14 cellular contexts compared by ENCODE assay signal in the genomic region with DNA sequence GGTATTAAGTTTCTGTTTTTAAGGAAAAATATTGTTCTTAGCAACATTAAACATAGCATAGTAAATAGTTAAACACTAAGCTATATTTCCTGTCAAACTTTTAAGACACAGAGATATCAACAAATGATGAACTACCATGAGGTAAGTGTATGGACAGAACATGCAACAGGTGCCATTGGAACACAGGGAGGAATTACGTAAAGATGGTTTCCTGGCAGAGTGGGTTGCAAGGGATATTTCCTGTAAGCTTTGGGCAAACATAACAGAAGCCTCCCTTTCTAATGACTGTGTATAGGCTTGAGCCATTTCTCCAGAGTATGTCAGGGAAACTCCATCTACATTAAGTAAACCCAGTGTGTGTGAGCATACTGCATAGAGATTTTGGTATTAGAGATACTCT. TPM values are rescaled to one million over a fixed set of nuclear protein-coding genes. Genes with fewer than 3 reads are reported as not detected.
DNase-seq lines count a peak whose midpoint lies in the region; TF ChIP-seq lines count a peak whose summit lies in the region.
"Had no signal": no experiment of that assay in that cellular context is flagged by ENCODE, and none has a peak within 500 bp of the region (broad histone marks: within the 10 kb centered on the region; RNA-seq: fewer than 3 reads in every experiment).

No MANE protein-coding gene starts in this region.

- H3K27ac ChIP-seq in HL-60 (replicated peaks) = peak overlapping the region; percentile 78
- no peak overlapping the region for H3K27ac ChIP-seq in neural progenitor cell
- H3K27ac ChIP-seq: BLaER1 had no signal

- H3K27me3 Mint-ChIP-seq in neural progenitor cell (ENCODE audit: insufficient read depth, low read depth) = no peaks in the 10 kb centered on the region
- H3K27me3 Mint-ChIP-seq: CD4-positive, alpha-beta T cell; IgD-negative memory B cell had no signal

- H3K4me2 ChIP-seq in neural progenitor cell = no peak overlapping the region
- H3K4me2 ChIP-seq: BLaER1 had no signal

- no peak overlapping the region for H3K4me3 ChIP-seq in HL-60 (replicated peaks; ENCODE audit: insufficient read depth, low read length)
- no peak overlapping the region for H3K4me3 ChIP-seq in neural progenitor cell
- H3K4me3 ChIP-seq: BLaER1 had no signal

- H2AFZ ChIP-seq in neural progenitor cell (replicated peaks) = peak overlapping the region; percentile 1

- H3K27ac Mint-ChIP-seq in neural progenitor cell = no peak overlapping the region
- H3K27ac Mint-ChIP-seq: CD4-positive, alpha-beta T cell; IgD-negative memory B cell had no signal

- H3K9me3 ChIP-seq in neural progenitor cell (ENCODE audit: low read depth) = no peaks in the 10 kb centered on the region
- H3K9me3 ChIP-seq: BLaER1 had no signal

- H3K4me1 Mint-ChIP-seq in neural progenitor cell = no peaks in the 10 kb centered on the region

- no peak overlapping the region for H3K4me3 Mint-ChIP-seq in neural progenitor cell
- H3K4me3 Mint-ChIP-seq: CD4-positive, alpha-beta T cell; IgD-negative memory B cell had no signal

- no peaks in the 10 kb centered on the region for H4K20me1 ChIP-seq in neural progenitor cell (ENCODE audit: low read depth)
- H4K20me1 ChIP-seq: BLaER1 had no signal

- peaks cover 3% of the 10 kb centered on the region for H3K4me1 ChIP-seq in neural progenitor cell

- peaks cover 5% of the 10 kb centered on the region for H3F3A ChIP-seq in neural progenitor cell (ENCODE audit: low read depth)

- DNase-seq in AML-193 (lab: John Stamatoyannopoulos, UW) (peak; percentile 42 to 50), GF-D8 (lab: John Stamatoyannopoulos, UW) (peak; percentile 81), HL-60 (ENCODE audit: low read depth in 1 of 2, low spot score in 1 of 2) (peak in 1 of 2 experiments; percentile 64), neural progenitor cell (ENCODE audit: low spot score) (no peak), NCI-H774 (lab: John Stamatoyannopoulos, UW) (no peak), DMS79 (lab: John Stamatoyannopoulos, UW) (no peak)
- DNase-seq in activated CD4-positive, alpha-beta T cell treated with anti-CD3 and anti-CD28 coated beads for 48 hours = no peak
- DNase-seq: Calu3; CD4-positive, alpha-beta T cell; DMS 273 treated with DMSO at 0.1 percent for 48 hours; H7; KG1 had no signal

- H3K27me3 ChIP-seq in HL-60 (ENCODE audit: insufficient read depth, poor library complexity, severe bottlenecking) (no peaks in the 10 kb centered on the region), neural progenitor cell (no peaks in the 10 kb centered on the region)
- H3K27me3 ChIP-seq: BLaER1 had no signal

- no peaks in the 10 kb centered on the region for H3K9me3 Mint-ChIP-seq in neural progenitor cell
- H3K9me3 Mint-ChIP-seq: CD4-positive, alpha-beta T cell; IgD-negative memory B cell had no signal

- H3K36me3 ChIP-seq in neural progenitor cell = no peaks in the 10 kb centered on the region
- H3K36me3 ChIP-seq: BLaER1 had no signal

- H3K36me3 Mint-ChIP-seq in neural progenitor cell = no peaks in the 10 kb centered on the region

- H3K79me2 ChIP-seq in neural progenitor cell (ENCODE audit: low read depth) = no peaks in the 10 kb centered on the region

- H3K9ac ChIP-seq in neural progenitor cell = no peak overlapping the region
- H3K9ac ChIP-seq: BLaER1 had no signal

- TF ChIP-seq CTCF in HL-60 (IDR thresholded peaks at IDR 0.05; ENCODE audit: insufficient read depth, low read length) = no peak
- no peak for TF ChIP-seq CTCF in neural progenitor cell (IDR thresholded peaks at IDR 0.05)

RNA-seq across cellular contexts. Expression of a gene that starts 31.7 kb away (rescaled TPM):
- 4.6 and 10.7 TPM in 2 replicates for total RNA-seq in neural progenitor cell (ENCODE audit: low replicate concordance)

Comparison
In these comparisons a context has a peak if more than half of its experiments do, and no peak if none do; other contexts are left out.
1. DNase-seq: peak in AML-193 (2 of 2) and GF-D8 (single experiment); none in neural progenitor cell (single experiment), NCI-H774 (single experiment), DMS79 (single experiment) and activated CD4-positive, alpha-beta T cell treated with anti-CD3 and anti-CD28 coated beads for 48 hours (single experiment).